1 cellular context compared by ENCODE assay signal in genomic region chrX:110396777-110397176, GRCh38.
A peak's percentile ranks its signal among the peaks of the same experiment; 100 is the strongest.
TF ChIP-seq lines count a peak whose summit lies in the region.

No MANE protein-coding gene starts in this region.

TF ChIP-seq in K562, 482 proteins besides CTCF, POLR2A, EP300 and RAD21:
- TF ChIP-seq RERE (CRISPR knock-in tag; IDR thresholded peaks at IDR 0.05; ENCODE audit: borderline replicate concordance) = no peak
- no peak for TF ChIP-seq ZHX1 (conservative IDR thresholded peaks at IDR 0.05; ENCODE audit: low read length)
- TF ChIP-seq PBX2 (CRISPR knock-in tag; IDR thresholded peaks at IDR 0.05; ENCODE audit: low read depth) = no peak
- TF ChIP-seq PBX2 (tag; conservative IDR thresholded peaks at IDR 0.05; ENCODE audit: low read depth) = peak; percentile 52
- TF ChIP-seq PML (IDR thresholded peaks at IDR 0.05; ENCODE audit: low read length) = no peak
- TF ChIP-seq FOXP4 (CRISPR knock-in tag; IDR thresholded peaks at IDR 0.05; ENCODE audit: borderline replicate concordance) = no peak
- no peak for TF ChIP-seq ATF1 (CRISPR knock-in tag; IDR thresholded peaks at IDR 0.05)
- TF ChIP-seq ATF1 (tag; IDR thresholded peaks at IDR 0.05) = no peak
- TF ChIP-seq MEIS2 (IDR thresholded peaks at IDR 0.05; ENCODE audit: partially characterized antibody) = peak; percentile 78
- TF ChIP-seq FOXJ2 (tag; IDR thresholded peaks at IDR 0.05) = no peak
- TF ChIP-seq ATF7 (IDR thresholded peaks at IDR 0.05) = no peak
- peak; percentile 49 for TF ChIP-seq PKNOX1 (IDR thresholded peaks at IDR 0.05)
- TF ChIP-seq ZNF592 (IDR thresholded peaks at IDR 0.05) = 0 out of 2 replicates have a peak, but pooled peaks have one; percentile 13
TF ChIP-seq in K562: peak in this region for 4.
